9 cellular contexts compared by ENCODE assay signal in genomic region chr9:134323741-134324358, GRCh38. TPM values are rescaled to one million over a fixed set of nuclear protein-coding genes. Genes with fewer than 3 reads are reported as not detected.
DNase-seq lines count a peak whose midpoint lies in the region; ATAC-seq and TF ChIP-seq lines count a peak whose summit lies in the region.
"Had no signal": no experiment of that assay in that cellular context is flagged by ENCODE, and none has a peak within 500 bp of the region (broad histone marks: within the 10 kb centered on the region; RNA-seq: fewer than 3 reads in every experiment).

No MANE protein-coding gene starts in this region.

- no peak overlapping the region for H3K4me3 ChIP-seq in CD8-positive, alpha-beta T cell (ENCODE audit: low read depth, low read length)
- H3K4me3 ChIP-seq in SK-N-MC (no peak overlapping the region), neural progenitor cell (no peak overlapping the region)

- POLR2A ChIA-PET in CD8-positive, alpha-beta T cell (lab: Charles Lee) = no interaction called here

- H3K27me3 ChIP-seq in CD8-positive, alpha-beta T cell (ENCODE audit: insufficient read depth, low read length) = no peaks in the 10 kb centered on the region
- no peaks in the 10 kb centered on the region for H3K27me3 ChIP-seq in neural progenitor cell

- peaks cover 16% of the 10 kb centered on the region for H3K4me1 ChIP-seq in CD8-positive, alpha-beta T cell (ENCODE audit: insufficient read depth, low read length)
- H3K4me1 ChIP-seq in neural progenitor cell = peaks cover 49% of the 10 kb centered on the region

- H3K27ac ChIP-seq in CD8-positive, alpha-beta T cell (ENCODE audit: low read depth, low read length) = no peak overlapping the region
- H3K27ac ChIP-seq in SK-N-MC (peak overlapping the region; percentile 6; the same call in 1 of the 2 replicates), neural progenitor cell (no peak overlapping the region)
- H3K27ac ChIP-seq: HL-60 had no signal

- peaks cover 18% of the 10 kb centered on the region for H3K79me2 ChIP-seq in neural progenitor cell (ENCODE audit: low read depth)

- intact Hi-C loops in CD8-positive, alpha-beta T cell (cut with DNase I, micrococcal nuclease) = loop anchor here (2.0 to 10.0 kb wide), 2 partner anchors 71 to 255 kb away; partner anchors contain the start of gene BRD3 (in 1 of the 2)

- DNase-seq in CD8-positive, alpha-beta T cell = peak in 1 of 7 experiments; percentile 3
- DNase-seq in SK-N-MC (ENCODE audit: low read depth, low spot score) = no peak
- DNase-seq in globus pallidus (ENCODE audit: low spot score) = peak; percentile 71
- no peak for DNase-seq in neural progenitor cell (ENCODE audit: low spot score)
- DNase-seq in epidermal melanocyte (ENCODE audit: insufficient read length, low spot score) = no peak
- DNase-seq in stimulated activated CD4-positive, alpha-beta T cell treated with anti-CD3 and anti-CD28 coated beads, Interleukin-4, amount 100 ng/mL, for 4 hours = no peak
- DNase-seq in AG20443 (ENCODE audit: low spot score) = no peak
- no peak for DNase-seq in NCI-H345 (lab: John Stamatoyannopoulos, UW)

- H3K9me3 Mint-ChIP-seq in CD8-positive, alpha-beta T cell = no peaks in the 10 kb centered on the region
- no peaks in the 10 kb centered on the region for H3K9me3 Mint-ChIP-seq in neural progenitor cell

- H3K36me3 ChIP-seq in CD8-positive, alpha-beta T cell (ENCODE audit: insufficient read depth, low read length) = no peaks in the 10 kb centered on the region
- H3K36me3 ChIP-seq in SK-N-MC (ENCODE audit: insufficient read depth, low read length) (no peaks in the 10 kb centered on the region), neural progenitor cell (no peaks in the 10 kb centered on the region)

- no peaks in the 10 kb centered on the region for H3K27me3 Mint-ChIP-seq in CD8-positive, alpha-beta T cell (ENCODE audit: low read depth)
- H3K27me3 Mint-ChIP-seq in neural progenitor cell (ENCODE audit: insufficient read depth, low read depth) = peaks cover 15% of the 10 kb centered on the region

- no peaks in the 10 kb centered on the region for H3K36me3 Mint-ChIP-seq in CD8-positive, alpha-beta T cell
- no peaks in the 10 kb centered on the region for H3K36me3 Mint-ChIP-seq in neural progenitor cell

- H3F3A ChIP-seq in neural progenitor cell (ENCODE audit: low read depth) = peaks cover 54% of the 10 kb centered on the region

- peaks cover 20% of the 10 kb centered on the region for H4K20me1 ChIP-seq in neural progenitor cell (ENCODE audit: low read depth)

- no peaks in the 10 kb centered on the region for H3K9me3 ChIP-seq in CD8-positive, alpha-beta T cell (ENCODE audit: low read length)
- H3K9me3 ChIP-seq in SK-N-MC (ENCODE audit: low read depth, low read length) (no peaks in the 10 kb centered on the region), neural progenitor cell (ENCODE audit: low read depth) (no peaks in the 10 kb centered on the region)

- no peak overlapping the region for H3K27ac Mint-ChIP-seq in CD8-positive, alpha-beta T cell
- H3K27ac Mint-ChIP-seq in neural progenitor cell = peak overlapping the region; percentile 69

- H3K9ac ChIP-seq in SK-N-MC (ENCODE audit: insufficient read length) (no peak overlapping the region), neural progenitor cell (no peak overlapping the region)

- peaks cover 2% of the 10 kb centered on the region for H3K4me1 Mint-ChIP-seq in CD8-positive, alpha-beta T cell (ENCODE audit: low read depth)
- H3K4me1 Mint-ChIP-seq in neural progenitor cell = peaks cover 44% of the 10 kb centered on the region

- TF ChIP-seq CTCF in CD8-positive, alpha-beta T cell (IDR thresholded peaks at IDR 0.05) = no peak
- no peak for TF ChIP-seq CTCF in neural progenitor cell (IDR thresholded peaks at IDR 0.05)

- peak overlapping the region; percentile 81 for H3K4me3 Mint-ChIP-seq in CD8-positive, alpha-beta T cell
- peak overlapping the region; percentile 82 for H3K4me3 Mint-ChIP-seq in neural progenitor cell

- CTCF ChIA-PET in CD8-positive, alpha-beta T cell (lab: Charles Lee) = interaction anchor here (0.6 to 2.2 kb wide), 2 partner anchors 73 to 119 kb away, joined by 3 to 6 read pairs; no protein-coding TSS in a partner anchor

- ATAC-seq in CD8-positive, alpha-beta T cell = no peak

- H3K4me2 ChIP-seq in neural progenitor cell = no peak overlapping the region

- no peak overlapping the region for H2AFZ ChIP-seq in neural progenitor cell (replicated peaks)

RNA-seq across cellular contexts. Expression of gene RXRA, which starts 2.4 kb away (rescaled TPM):
- total RNA-seq in CD8-positive, alpha-beta T cell = 10 to 100 TPM; 11.6 to 13.7 TPM
- total RNA-seq in neural progenitor cell (ENCODE audit: low replicate concordance) = 11.6 and 25.5 TPM in 2 replicates
